ENCODE assay signal across 8 cellular contexts in genomic region chr17:76074390-76075363, GRCh38. TPM values are rescaled to one million over a fixed set of nuclear protein-coding genes. Genes with fewer than 3 reads are reported as not detected.
DNase-seq lines count a peak whose midpoint lies in the region; ATAC-seq, FAIRE-seq and TF ChIP-seq lines count a peak whose summit lies in the region.

A gene with protein sequence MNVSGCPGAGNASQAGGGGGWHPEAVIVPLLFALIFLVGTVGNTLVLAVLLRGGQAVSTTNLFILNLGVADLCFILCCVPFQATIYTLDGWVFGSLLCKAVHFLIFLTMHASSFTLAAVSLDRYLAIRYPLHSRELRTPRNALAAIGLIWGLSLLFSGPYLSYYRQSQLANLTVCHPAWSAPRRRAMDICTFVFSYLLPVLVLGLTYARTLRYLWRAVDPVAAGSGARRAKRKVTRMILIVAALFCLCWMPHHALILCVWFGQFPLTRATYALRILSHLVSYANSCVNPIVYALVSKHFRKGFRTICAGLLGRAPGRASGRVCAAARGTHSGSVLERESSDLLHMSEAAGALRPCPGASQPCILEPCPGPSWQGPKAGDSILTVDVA (plus strand): TSS chr17:76074781. CDS start chr17:76074884, 103 bp downstream.

- H3K27me3 Mint-ChIP-seq in Calu3 (ENCODE audit: unreplicated experiment) (peaks cover 55% of the 10 kb centered on the region), mesothelial cell of epicardium (ENCODE audit: low read depth) (peaks cover 63% of the 10 kb centered on the region), HFFc6 (ENCODE audit: insufficient read depth) (peaks cover 50% of the 10 kb centered on the region)
- H3K27me3 Mint-ChIP-seq in activated naive CD8-positive, alpha-beta T cell treated with anti-CD3 and anti-CD28 coated beads, Interleukin-2, amount 50 U/mL, for 24 hours: peaks cover 54% of the 10 kb centered on the region

- no peak for TF ChIP-seq RAD21 in A549 (conservative IDR thresholded peaks at IDR 0.05 in 1 of 2, IDR thresholded peaks at IDR 0.05 in 1 of 2)

- TF ChIP-seq POLR2A in A549 (IDR thresholded peaks at IDR 0.05; ENCODE audit: low read length): no peak

- no peak within 1 kb of the TSS for H3K27ac Mint-ChIP-seq in Calu3 (ENCODE audit: unreplicated experiment)
- H3K27ac Mint-ChIP-seq in activated naive CD8-positive, alpha-beta T cell treated with anti-CD3 and anti-CD28 coated beads, Interleukin-2, amount 50 U/mL, for 24 hours: no peak within 1 kb of the TSS
- no peak within 1 kb of the TSS for H3K27ac Mint-ChIP-seq in mesothelial cell of epicardium
- H3K27ac Mint-ChIP-seq in HFFc6: no peak within 1 kb of the TSS

- no peaks in the 10 kb centered on the region for H3K9me3 ChIP-seq in A549

- H3K4me1 ChIP-seq in A549: peaks cover 33% of the 10 kb centered on the region

- H3K36me3 Mint-ChIP-seq in Calu3 (ENCODE audit: insufficient read depth, unreplicated experiment): peaks cover 48% of the 10 kb centered on the region
- peaks cover 10% of the 10 kb centered on the region for H3K36me3 Mint-ChIP-seq in activated naive CD8-positive, alpha-beta T cell treated with anti-CD3 and anti-CD28 coated beads, Interleukin-2, amount 50 U/mL, for 24 hours (ENCODE audit: low read depth)
- H3K36me3 Mint-ChIP-seq in mesothelial cell of epicardium: no peaks in the 10 kb centered on the region
- peaks cover 8% of the 10 kb centered on the region for H3K36me3 Mint-ChIP-seq in HFFc6 (ENCODE audit: low read depth)

- intact Hi-C loops in Calu3 (cut with micrococcal nuclease; ENCODE audit: unreplicated experiment): loop anchor here (5.0 kb wide), 1 partner anchor 47 kb away; the partner anchor contains the start of gene EVPL

- H3K27ac ChIP-seq in A549: peak within 1 kb of the TSS in 1 of 2 experiments; percentile 9; a peak in 2 of 6 replicates

- TF ChIP-seq EP300 in A549 (IDR thresholded peaks at IDR 0.05): no peak

- POLR2A ChIA-PET in A549 (lab: Yijun Ruan, JAX): no interaction called here

- 40% methylated on average over 56 of the region's 92 CpGs for WGBS in A549 (ENCODE audit: missing lambda C conversion rate)

- TF ChIP-seq CTCF in A549 (IDR thresholded peaks at IDR 0.05) (no peak), Calu3 (IDR thresholded peaks at IDR 0.05; ENCODE audit: unreplicated experiment) (no peak), mesothelial cell of epicardium (IDR thresholded peaks at IDR 0.05; ENCODE audit: unreplicated experiment) (no peak), HFFc6 (IDR thresholded peaks at IDR 0.05) (no peak)

- H3K4me3 Mint-ChIP-seq in Calu3 (ENCODE audit: low read depth, unreplicated experiment): peak within 1 kb of the TSS; percentile 64
- H3K4me3 Mint-ChIP-seq in activated naive CD8-positive, alpha-beta T cell treated with anti-CD3 and anti-CD28 coated beads, Interleukin-2, amount 50 U/mL, for 24 hours: peak within 1 kb of the TSS; percentile 53
- H3K4me3 Mint-ChIP-seq in mesothelial cell of epicardium: peak within 1 kb of the TSS; percentile 54
- no peak within 1 kb of the TSS for H3K4me3 Mint-ChIP-seq in HFFc6

- peak within 1 kb of the TSS; percentile 39 for H3K4me3 ChIP-seq in A549

- no TSS peak for BruUV-seq in Calu3 (replicated peaks; lab: Mats Ljungman, UMichigan)

- CTCF ChIA-PET in A549 (lab: Yijun Ruan, JAX): interaction anchor here (0.8 to 3.1 kb wide), 10 partner anchors 11 to 71 kb away, joined by 3 to 16 read pairs (median 4); no protein-coding TSS in a partner anchor
- CTCF ChIA-PET in Calu3 (lab: Charles Lee): interaction anchor here (0.5 kb wide), 1 partner anchor 33 kb away, joined by 4 read pairs; no protein-coding TSS in a partner anchor

- H3K4me2 ChIP-seq in A549: peak within 1 kb of the TSS; percentile 91

- H3K9me3 Mint-ChIP-seq in Calu3 (ENCODE audit: low read depth, unreplicated experiment) (no peaks in the 10 kb centered on the region), mesothelial cell of epicardium (no peaks in the 10 kb centered on the region), HFFc6 (no peaks in the 10 kb centered on the region)
- no peaks in the 10 kb centered on the region for H3K9me3 Mint-ChIP-seq in activated naive CD8-positive, alpha-beta T cell treated with anti-CD3 and anti-CD28 coated beads, Interleukin-2, amount 50 U/mL, for 24 hours

- peak in 1 of 2 experiments; percentile 30 for DNase-seq in A549 (ENCODE audit: low read depth in 1 of 2, low spot score in 1 of 2)
- DNase-seq in Calu3: no peak
- DNase-seq in activated naive CD8-positive, alpha-beta T cell treated with anti-CD3 and anti-CD28 coated beads, Interleukin-2, amount 50 U/mL, for 24 hours: no peak
- no peak for DNase-seq in mesothelial cell of epicardium (ENCODE audit: low spot score in 2 of 2, unreplicated experiment in 2 of 2)
- DNase-seq in HFFc6: no peak
- DNase-seq in OCI-M1 (lab: John Stamatoyannopoulos, UW): no peak

- no peak for FAIRE-seq in A549 (lab: Jason Lieb, UNC)

- H3K4me1 Mint-ChIP-seq in Calu3 (ENCODE audit: low read depth, unreplicated experiment): peaks cover 11% of the 10 kb centered on the region
- H3K4me1 Mint-ChIP-seq in activated naive CD8-positive, alpha-beta T cell treated with anti-CD3 and anti-CD28 coated beads, Interleukin-2, amount 50 U/mL, for 24 hours: peaks cover 55% of the 10 kb centered on the region
- H3K4me1 Mint-ChIP-seq in mesothelial cell of epicardium: peaks cover 41% of the 10 kb centered on the region
- H3K4me1 Mint-ChIP-seq in HFFc6 (ENCODE audit: low read depth): peaks cover 26% of the 10 kb centered on the region

- no peak for ATAC-seq in A549
- ATAC-seq in activated naive CD8-positive, alpha-beta T cell treated with anti-CD3 and anti-CD28 coated beads, Interleukin-2, amount 50 U/mL, for 24 hours: no peak
- no peak for ATAC-seq in HG03378 (IDR thresholded peaks at IDR 0.05; ENCODE audit: unreplicated experiment)
- no peak for ATAC-seq in GM19395 (IDR thresholded peaks at IDR 0.05; ENCODE audit: unreplicated experiment)

TF ChIP-seq in A549, 52 proteins besides CTCF, POLR2A, EP300 and RAD21:
- TF ChIP-seq, protein P1, sequence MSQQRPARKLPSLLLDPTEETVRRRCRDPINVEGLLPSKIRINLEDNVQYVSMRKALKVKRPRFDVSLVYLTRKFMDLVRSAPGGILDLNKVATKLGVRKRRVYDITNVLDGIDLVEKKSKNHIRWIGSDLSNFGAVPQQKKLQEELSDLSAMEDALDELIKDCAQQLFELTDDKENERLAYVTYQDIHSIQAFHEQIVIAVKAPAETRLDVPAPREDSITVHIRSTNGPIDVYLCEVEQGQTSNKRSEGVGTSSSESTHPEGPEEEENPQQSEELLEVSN (IDR thresholded peaks at IDR 0.05; ENCODE audit: borderline replicate concordance, low read depth): peak; percentile 32; the same call in 1 of the 2 replicates
- TF ChIP-seq, protein P2, sequence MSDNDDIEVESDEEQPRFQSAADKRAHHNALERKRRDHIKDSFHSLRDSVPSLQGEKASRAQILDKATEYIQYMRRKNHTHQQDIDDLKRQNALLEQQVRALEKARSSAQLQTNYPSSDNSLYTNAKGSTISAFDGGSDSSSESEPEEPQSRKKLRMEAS (IDR thresholded peaks at IDR 0.05): no peak; the same call in 1 of the 2 replicates

RNA-seq across cellular contexts. Expression of the gene that starts here (rescaled TPM):
- polyA plus RNA-seq in A549 (2011; rRNA removed) (0.32 and 0.38 TPM in 2 replicates), A549 (2017; fragmentation: RNase III; extraction: RNeasy Plus Mini Kit Qiagen cat#74134 plus additional on column Dnase treatment) (0.44 to 0.60 TPM (median 0.59 TPM) in 3 replicates)
- polyA plus RNA-seq in A549 (2012; cell fraction: cytosol; rRNA removed): 1.4 and 2.4 TPM in 2 replicates
- 1.7 and 3.3 TPM in 2 replicates for polyA plus RNA-seq in A549 (2012; cell fraction: nucleus; rRNA removed)
- 0.29 and 0.92 TPM in 2 replicates for polyA minus RNA-seq in A549 (2011; rRNA and poly(A)+ RNA removed)
- total RNA-seq in Calu3 (2022) (0.27 and 0.61 TPM in 2 replicates), mesothelial cell of epicardium (not detected in 3 replicates)
- total RNA-seq in HFFc6 (2021; fragmentation: NEBNext Ultra II Directional; extraction: Animal tissue kit (Norgen Biotek cat#: 25700)): under 1 TPM in 5 of 6 experiments, not detected in 1; 0.14 to 0.33 (median 0.15) TPM
